In genomic region chr4:145937990-145938611, GRCh38 we compare ENCODE assay signal across 8 cellular contexts. TPM values are rescaled to one million over a fixed set of nuclear protein-coding genes. Genes with fewer than 3 reads are reported as not detected.
DNase-seq lines count a peak whose midpoint lies in the region; ATAC-seq and TF ChIP-seq lines count a peak whose summit lies in the region.

No MANE protein-coding gene starts in this region.

- H3K27ac Mint-ChIP-seq in mesothelial cell of epicardium, result peak overlapping the region; percentile 99
- peak overlapping the region; percentile 90 for H3K27ac Mint-ChIP-seq in stimulated activated naive B cell treated with anti-CD40 and anti-IgM and Interleukin-4, amounts not matched to agents 10 μg/mL and 1 μg/mL and 100 μg/mL, for 72 hours

- no peaks in the 10 kb centered on the region for H3K36me3 Mint-ChIP-seq in mesothelial cell of epicardium
- H3K36me3 Mint-ChIP-seq in stimulated activated naive B cell treated with anti-CD40 and anti-IgM and Interleukin-4, amounts not matched to agents 10 μg/mL and 1 μg/mL and 100 μg/mL, for 72 hours, result no peaks in the 10 kb centered on the region

- no peaks in the 10 kb centered on the region for H3K27me3 Mint-ChIP-seq in mesothelial cell of epicardium (ENCODE audit: low read depth)
- no peaks in the 10 kb centered on the region for H3K27me3 Mint-ChIP-seq in stimulated activated naive B cell treated with anti-CD40 and anti-IgM and Interleukin-4, amounts not matched to agents 10 μg/mL and 1 μg/mL and 100 μg/mL, for 72 hours

- ATAC-seq in stimulated activated naive B cell treated with anti-CD40 and anti-IgM and Interleukin-4, amounts not matched to agents 10 μg/mL and 1 μg/mL and 100 μg/mL, for 72 hours (replicated peaks), result peak; percentile 59
- no peak for ATAC-seq in omental fat pad (ENCODE audit: low FRiP score)

- peak overlapping the region; percentile 98 for H3K4me3 Mint-ChIP-seq in mesothelial cell of epicardium
- peak overlapping the region; percentile 91 to 96 for H3K4me3 Mint-ChIP-seq in stimulated activated naive B cell treated with anti-CD40 and anti-IgM and Interleukin-4, amounts not matched to agents 10 μg/mL and 1 μg/mL and 100 μg/mL, for 72 hours

- TF ChIP-seq CTCF in mesothelial cell of epicardium (IDR thresholded peaks at IDR 0.05; ENCODE audit: unreplicated experiment) (no peak), omental fat pad (IDR thresholded peaks at IDR 0.05) (no peak)

- DNase-seq in NCI-H2171 treated with DMSO at 0.1 percent for 48 hours (lab: John Stamatoyannopoulos, UW), result peak; percentile 23
- no peak for DNase-seq in NCI-H2171 (lab: John Stamatoyannopoulos, UW)
- peak; percentile 30 for DNase-seq in LoVo (ENCODE audit: low spot score)
- peak; percentile 11 to 42 for DNase-seq in activated CD4-positive, alpha-beta T cell treated with anti-CD3 and anti-CD28 coated beads, Interleukin-2, amount 50 U/mL, for 24 hours (ENCODE audit: low read depth in 1 of 2, low spot score in 1 of 2)
- DNase-seq in effector CD4-positive, alpha-beta T cell, result peak; percentile 30
- peak in 1 of 2 experiments; percentile 47 for DNase-seq in mesothelial cell of epicardium (ENCODE audit: low spot score in 2 of 2, unreplicated experiment in 2 of 2)
- peak; percentile 37 for DNase-seq in stimulated activated naive B cell treated with anti-CD40 and anti-IgM and Interleukin-4, amounts not matched to agents 10 μg/mL and 1 μg/mL and 100 μg/mL, for 72 hours
- no peak for DNase-seq in omental fat pad (ENCODE audit: low spot score)

- H3K9me3 Mint-ChIP-seq in mesothelial cell of epicardium, result no peaks in the 10 kb centered on the region
- H3K9me3 Mint-ChIP-seq in stimulated activated naive B cell treated with anti-CD40 and anti-IgM and Interleukin-4, amounts not matched to agents 10 μg/mL and 1 μg/mL and 100 μg/mL, for 72 hours, result no peaks in the 10 kb centered on the region

- peaks cover 47% of the 10 kb centered on the region for H3K4me1 Mint-ChIP-seq in mesothelial cell of epicardium
- peaks cover 22 to 36% of the 10 kb centered on the region in 2 donors for H3K4me1 Mint-ChIP-seq in stimulated activated naive B cell treated with anti-CD40 and anti-IgM and Interleukin-4, amounts not matched to agents 10 μg/mL and 1 μg/mL and 100 μg/mL, for 72 hours

RNA-seq across cellular contexts. Expression of gene ZNF827, which starts 0.5 kb away (rescaled TPM):
- 97.8 to 116 TPM (median 100 TPM) in 3 replicates for total RNA-seq in mesothelial cell of epicardium
- total RNA-seq in omental fat pad, result 10 to 100 TPM in 1 of 4 donors, 1 to 10 TPM in 3; 5.2 to 11.8 (median 7.1) TPM

Comparison
In these comparisons a context has a peak if more than half of its experiments do, and no peak if none do; other contexts are left out.
1. DNase-seq: peak in NCI-H2171 treated with DMSO at 0.1 percent for 48 hours (single experiment), LoVo (single experiment), activated CD4-positive, alpha-beta T cell treated with anti-CD3 and anti-CD28 coated beads, Interleukin-2, amount 50 U/mL, for 24 hours (2 of 2), effector CD4-positive, alpha-beta T cell (single experiment) and stimulated activated naive B cell treated with anti-CD40 and anti-IgM and Interleukin-4, amounts not matched to agents 10 μg/mL and 1 μg/mL and 100 μg/mL, for 72 hours (single experiment); none in NCI-H2171 (single experiment) and omental fat pad (single experiment).